In the genomic region with DNA sequence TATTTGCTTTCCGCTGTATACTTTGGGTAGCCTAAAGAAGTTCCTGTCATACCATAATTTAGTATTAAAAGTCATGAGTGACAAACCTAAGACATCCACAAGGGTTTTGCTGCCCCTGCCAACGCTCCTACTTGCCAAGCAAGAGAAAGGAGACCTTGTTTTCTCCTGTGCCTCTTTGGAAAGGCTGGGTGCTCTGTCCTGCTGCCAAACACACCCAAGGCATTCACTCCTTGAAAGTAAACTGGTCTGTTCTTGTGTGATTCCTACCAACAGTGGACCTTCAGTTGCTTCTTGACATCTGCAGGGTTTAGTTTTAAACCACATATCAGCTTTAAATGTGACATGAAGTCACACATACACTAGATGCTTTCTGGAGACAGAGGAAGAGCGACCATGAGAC, we compare ENCODE assay signal across 14 cellular contexts.
A peak's percentile ranks its signal among the peaks of the same experiment; 100 is the strongest.
DNase-seq lines count a peak whose midpoint lies in the region; ATAC-seq and TF ChIP-seq lines count a peak whose summit lies in the region.
"Had no signal": no experiment of that assay in that cellular context is flagged by ENCODE, and none has a peak within 500 bp of the region (broad histone marks: within the 10 kb centered on the region; RNA-seq: fewer than 3 reads in every experiment).

No MANE protein-coding gene starts in this region.

- 0 out of 2 replicates have a peak, but pooled peaks cover 2% of the 10 kb centered on the region for H3K36me3 ChIP-seq in GM23338 (ENCODE audit: insufficient read depth)

- H3K79me2 ChIP-seq in GM23338 (replicated peaks; ENCODE audit: insufficient read depth): no peaks in the 10 kb centered on the region

- H3K27ac Mint-ChIP-seq in GM23338: no peak overlapping the region
- H3K27ac Mint-ChIP-seq in activated T-helper 17 cell treated with anti-CD3 and anti-CD28 coated beads, Interleukin-2, amount 50 U/mL, for 72 hours: no peak overlapping the region
- H3K27ac Mint-ChIP-seq: B cell; CD4-positive, alpha-beta T cell had no signal

- H3K9me2 ChIP-seq in GM23338 (ENCODE audit: insufficient read depth): 0 out of 2 replicates have a peak, but pooled peaks cover 3% of the 10 kb centered on the region

- H3K27me3 ChIP-seq in GM23338 (ENCODE audit: insufficient read depth): no peaks in the 10 kb centered on the region

- no peak for TF ChIP-seq CTCF in GM23338 (conservative IDR thresholded peaks at IDR 0.05; ENCODE audit: low read depth in 2 of 2)

- peaks cover 9% of the 10 kb centered on the region; the same call in 2 of the 3 replicates for H3K36me3 Mint-ChIP-seq in GM23338 (ENCODE audit: low read depth)
- H3K36me3 Mint-ChIP-seq in activated T-helper 17 cell treated with anti-CD3 and anti-CD28 coated beads, Interleukin-2, amount 50 U/mL, for 72 hours (ENCODE audit: low read depth): peaks cover 33% of the 10 kb centered on the region

- no peaks in the 10 kb centered on the region for H4K20me1 ChIP-seq in GM23338 (replicated peaks; ENCODE audit: insufficient read depth)

- peak overlapping the region; percentile 20; the same call in 1 of the 2 replicates for H2AFZ ChIP-seq in GM23338

- no peaks in the 10 kb centered on the region for H3K4me1 Mint-ChIP-seq in GM23338
- H3K4me1 Mint-ChIP-seq in activated T-helper 17 cell treated with anti-CD3 and anti-CD28 coated beads, Interleukin-2, amount 50 U/mL, for 72 hours: no peaks in the 10 kb centered on the region

- no peak overlapping the region for H3K4me3 ChIP-seq in GM23338
- H3K4me3 ChIP-seq: GM12878 had no signal

- no peaks in the 10 kb centered on the region for H3K27me3 Mint-ChIP-seq in GM23338 (ENCODE audit: insufficient read depth, low read depth, poor library complexity)
- H3K27me3 Mint-ChIP-seq in activated T-helper 17 cell treated with anti-CD3 and anti-CD28 coated beads, Interleukin-2, amount 50 U/mL, for 72 hours: no peaks in the 10 kb centered on the region
- H3K27me3 Mint-ChIP-seq: B cell; CD4-positive, alpha-beta T cell had no signal

- H3K4me1 ChIP-seq in GM23338 (ENCODE audit: insufficient read depth): no peaks in the 10 kb centered on the region

- no peak overlapping the region for H3K4me2 ChIP-seq in GM23338

- no peak overlapping the region for H3K4me3 Mint-ChIP-seq in GM23338
- H3K4me3 Mint-ChIP-seq in activated T-helper 17 cell treated with anti-CD3 and anti-CD28 coated beads, Interleukin-2, amount 50 U/mL, for 72 hours: no peak overlapping the region
- H3K4me3 Mint-ChIP-seq: B cell; CD4-positive, alpha-beta T cell had no signal

- no peak for ATAC-seq in GM23338
- no peak for ATAC-seq in activated T-helper 17 cell treated with anti-CD3 and anti-CD28 coated beads, Interleukin-2, amount 50 U/mL, for 72 hours (replicated peaks)
- no peak for ATAC-seq in HG03520 (IDR thresholded peaks at IDR 0.05; ENCODE audit: unreplicated experiment)
- ATAC-seq: GM12878, HCT116 had no signal

- H3F3A ChIP-seq in GM23338 (replicated peaks; ENCODE audit: low read depth): no peaks in the 10 kb centered on the region

- DNase-seq in GM23338 (ENCODE audit: low spot score): no peak
- DNase-seq in globus pallidus (ENCODE audit: low spot score): peak; percentile 12
- peak; percentile 27 for DNase-seq in medulla oblongata (ENCODE audit: extremely low spot score)
- DNase-seq in renal cortical epithelial cell (ENCODE audit: low read depth): peak; percentile 51
- no peak for DNase-seq in stimulated activated CD4-positive, alpha-beta T cell treated with anti-CD3 and anti-CD28 coated beads, Interleukin-12 subunit alpha, Interleukin-12 subunit beta, amount 100 ng/mL, for 4 hours
- no peak for DNase-seq in NCI-H1417 (lab: John Stamatoyannopoulos, UW)
- DNase-seq: ACHN; CD4-positive, alpha-beta T cell; DMS79 had no signal

- H3K27ac ChIP-seq in GM23338 (ENCODE audit: low read depth): no peak overlapping the region

- peaks cover 15% of the 10 kb centered on the region for H3K9me3 Mint-ChIP-seq in GM23338
- H3K9me3 Mint-ChIP-seq in activated T-helper 17 cell treated with anti-CD3 and anti-CD28 coated beads, Interleukin-2, amount 50 U/mL, for 72 hours: peaks cover under 1% of the 10 kb centered on the region

TF ChIP-seq in GM23338, 12 proteins besides CTCF, POLR2A, EP300 and RAD21:
- TF ChIP-seq, protein P1, sequence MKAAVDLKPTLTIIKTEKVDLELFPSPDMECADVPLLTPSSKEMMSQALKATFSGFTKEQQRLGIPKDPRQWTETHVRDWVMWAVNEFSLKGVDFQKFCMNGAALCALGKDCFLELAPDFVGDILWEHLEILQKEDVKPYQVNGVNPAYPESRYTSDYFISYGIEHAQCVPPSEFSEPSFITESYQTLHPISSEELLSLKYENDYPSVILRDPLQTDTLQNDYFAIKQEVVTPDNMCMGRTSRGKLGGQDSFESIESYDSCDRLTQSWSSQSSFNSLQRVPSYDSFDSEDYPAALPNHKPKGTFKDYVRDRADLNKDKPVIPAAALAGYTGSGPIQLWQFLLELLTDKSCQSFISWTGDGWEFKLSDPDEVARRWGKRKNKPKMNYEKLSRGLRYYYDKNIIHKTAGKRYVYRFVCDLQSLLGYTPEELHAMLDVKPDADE (IDR thresholded peaks at IDR 0.05): no peak
- TF ChIP-seq EZH2 (IDR thresholded peaks at IDR 0.05; ENCODE audit: low read depth, unreplicated experiment) (no peak), EZH2phosphoT487 (IDR thresholded peaks at IDR 0.05; ENCODE audit: unreplicated experiment) (no peak), POLR2AphosphoS5 (IDR thresholded peaks at IDR 0.05; ENCODE audit: low read depth) (no peak), JUNB (IDR thresholded peaks at IDR 0.05; ENCODE audit: unreplicated experiment) (no peak), CREB1 (CRISPR knock-in tag; IDR thresholded peaks at IDR 0.05; ENCODE audit: low read depth) (no peak), ZNF331 (CRISPR knock-in tag; IDR thresholded peaks at IDR 0.05; ENCODE audit: low read depth) (no peak)
- TF ChIP-seq, protein P2, sequence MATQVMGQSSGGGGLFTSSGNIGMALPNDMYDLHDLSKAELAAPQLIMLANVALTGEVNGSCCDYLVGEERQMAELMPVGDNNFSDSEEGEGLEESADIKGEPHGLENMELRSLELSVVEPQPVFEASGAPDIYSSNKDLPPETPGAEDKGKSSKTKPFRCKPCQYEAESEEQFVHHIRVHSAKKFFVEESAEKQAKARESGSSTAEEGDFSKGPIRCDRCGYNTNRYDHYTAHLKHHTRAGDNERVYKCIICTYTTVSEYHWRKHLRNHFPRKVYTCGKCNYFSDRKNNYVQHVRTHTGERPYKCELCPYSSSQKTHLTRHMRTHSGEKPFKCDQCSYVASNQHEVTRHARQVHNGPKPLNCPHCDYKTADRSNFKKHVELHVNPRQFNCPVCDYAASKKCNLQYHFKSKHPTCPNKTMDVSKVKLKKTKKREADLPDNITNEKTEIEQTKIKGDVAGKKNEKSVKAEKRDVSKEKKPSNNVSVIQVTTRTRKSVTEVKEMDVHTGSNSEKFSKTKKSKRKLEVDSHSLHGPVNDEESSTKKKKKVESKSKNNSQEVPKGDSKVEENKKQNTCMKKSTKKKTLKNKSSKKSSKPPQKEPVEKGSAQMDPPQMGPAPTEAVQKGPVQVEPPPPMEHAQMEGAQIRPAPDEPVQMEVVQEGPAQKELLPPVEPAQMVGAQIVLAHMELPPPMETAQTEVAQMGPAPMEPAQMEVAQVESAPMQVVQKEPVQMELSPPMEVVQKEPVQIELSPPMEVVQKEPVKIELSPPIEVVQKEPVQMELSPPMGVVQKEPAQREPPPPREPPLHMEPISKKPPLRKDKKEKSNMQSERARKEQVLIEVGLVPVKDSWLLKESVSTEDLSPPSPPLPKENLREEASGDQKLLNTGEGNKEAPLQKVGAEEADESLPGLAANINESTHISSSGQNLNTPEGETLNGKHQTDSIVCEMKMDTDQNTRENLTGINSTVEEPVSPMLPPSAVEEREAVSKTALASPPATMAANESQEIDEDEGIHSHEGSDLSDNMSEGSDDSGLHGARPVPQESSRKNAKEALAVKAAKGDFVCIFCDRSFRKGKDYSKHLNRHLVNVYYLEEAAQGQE (IDR thresholded peaks at IDR 0.05; ENCODE audit: unreplicated experiment): no peak

Comparison
In these comparisons a context has a peak if more than half of its experiments do, and no peak if none do; other contexts are left out.
1. DNase-seq: peak in globus pallidus (single experiment), medulla oblongata (single experiment) and renal cortical epithelial cell (single experiment); none in GM23338 (single experiment), stimulated activated CD4-positive, alpha-beta T cell treated with anti-CD3 and anti-CD28 coated beads, Interleukin-12 subunit alpha, Interleukin-12 subunit beta, amount 100 ng/mL, for 4 hours (single experiment) and NCI-H1417 (0 of 3).